Comparison of ENCODE assay signal across 20 cellular contexts in genomic region chr13:66407159-66407558, GRCh38.
"Had no signal": no experiment of that assay in that cellular context is flagged by ENCODE, and none has a peak within 500 bp of the region (broad histone marks: within the 10 kb centered on the region; RNA-seq: fewer than 3 reads in every experiment).

No MANE protein-coding gene starts in this region.

- H3K4me3 Mint-ChIP-seq: activated naive CD4-positive, alpha-beta T cell treated with anti-CD3 and anti-CD28 coated beads for 36 hours; activated T-helper 17 cell treated with anti-CD3 and anti-CD28 coated beads, Interleukin-2, amount 50 U/mL, for 72 hours; central memory CD8-positive, alpha-beta T cell; dendritic cell treated with granulocyte-macrophage colony-stimulating factor and Interleukin-4, amounts not matched to agents 40 ng/mL and 50 ng/mL, for 4 days; immature natural killer cell; nephron progenitor cell; stimulated activated naive CD8-positive, alpha-beta T cell treated with anti-CD3 and anti-CD28 coated beads, Interleukin-15, amount 100 ng/mL, for 72 hours had no signal

- H3K9me3 Mint-ChIP-seq: activated naive CD4-positive, alpha-beta T cell treated with anti-CD3 and anti-CD28 coated beads for 36 hours; dendritic cell treated with granulocyte-macrophage colony-stimulating factor and Interleukin-4, amounts not matched to agents 40 ng/mL and 50 ng/mL, for 4 days; nephron progenitor cell; stimulated activated naive CD8-positive, alpha-beta T cell treated with anti-CD3 and anti-CD28 coated beads, Interleukin-15, amount 100 ng/mL, for 72 hours had no signal

- H3K27me3 Mint-ChIP-seq: activated T-helper 17 cell treated with anti-CD3 and anti-CD28 coated beads, Interleukin-2, amount 50 U/mL, for 72 hours; central memory CD8-positive, alpha-beta T cell; dendritic cell treated with granulocyte-macrophage colony-stimulating factor and Interleukin-4, amounts not matched to agents 40 ng/mL and 50 ng/mL, for 4 days; progenitor cell of endocrine pancreas; stimulated activated naive CD8-positive, alpha-beta T cell treated with anti-CD3 and anti-CD28 coated beads, Interleukin-15, amount 100 ng/mL, for 72 hours had no signal

- DNase-seq: activated CD4-positive, alpha-beta T cell treated with anti-CD3 and anti-CD28 coated beads for 48 hours; activated CD8-positive, alpha-beta memory T cell treated with anti-CD3 and anti-CD28 coated beads for 24 hours; activated naive CD4-positive, alpha-beta T cell treated with anti-CD3 and anti-CD28 coated beads for 36 hours; activated T-cell treated with anti-CD3 and anti-CD28 coated beads for 4 hours; adrenal gland; body of pancreas; erythroblast; immature natural killer cell; left colon; nephron progenitor cell; stimulated activated CD4-positive, alpha-beta T cell treated with anti-CD3 and anti-CD28 coated beads, Interleukin-4, amount 100 ng/mL, for 1 hour; stimulated activated CD8-positive, alpha-beta memory T cell treated with anti-CD3 and anti-CD28 coated beads, Interleukin-4, amount 100 ng/mL, for 48 hours; stimulated activated naive CD8-positive, alpha-beta T cell treated with anti-CD3 and anti-CD28 coated beads, Interleukin-15, amount 100 ng/mL, for 72 hours; T-helper 1 cell; uterus had no signal

- H3K27me3 ChIP-seq: adrenal gland, body of pancreas, uterus had no signal

- H3K27ac ChIP-seq: adrenal gland, body of pancreas, thoracic aorta, uterus had no signal

- H3K4me1 Mint-ChIP-seq: activated T-helper 17 cell treated with anti-CD3 and anti-CD28 coated beads, Interleukin-2, amount 50 U/mL, for 72 hours; central memory CD8-positive, alpha-beta T cell; immature natural killer cell; stimulated activated naive CD8-positive, alpha-beta T cell treated with anti-CD3 and anti-CD28 coated beads, Interleukin-15, amount 100 ng/mL, for 72 hours had no signal

- ATAC-seq: activated T-helper 17 cell treated with anti-CD3 and anti-CD28 coated beads, Interleukin-2, amount 50 U/mL, for 72 hours; body of pancreas; left colon; stimulated activated naive CD8-positive, alpha-beta T cell treated with anti-CD3 and anti-CD28 coated beads, Interleukin-15, amount 100 ng/mL, for 72 hours had no signal

- H3K9me3 ChIP-seq: adrenal gland, body of pancreas, thoracic aorta, uterus had no signal

- H3K36me3 ChIP-seq: adrenal gland, thoracic aorta, uterus had no signal

- H3K27ac Mint-ChIP-seq: activated naive CD4-positive, alpha-beta T cell treated with anti-CD3 and anti-CD28 coated beads for 36 hours; activated T-helper 17 cell treated with anti-CD3 and anti-CD28 coated beads, Interleukin-2, amount 50 U/mL, for 72 hours; dendritic cell treated with granulocyte-macrophage colony-stimulating factor and Interleukin-4, amounts not matched to agents 40 ng/mL and 50 ng/mL, for 4 days; immature natural killer cell; nephron progenitor cell; progenitor cell of endocrine pancreas; stimulated activated naive CD8-positive, alpha-beta T cell treated with anti-CD3 and anti-CD28 coated beads, Interleukin-15, amount 100 ng/mL, for 72 hours had no signal

- H3K36me3 Mint-ChIP-seq: immature natural killer cell had no signal

- H3K4me3 ChIP-seq: adrenal gland, body of pancreas, thoracic aorta, uterus had no signal

- H3K4me1 ChIP-seq: body of pancreas, uterus had no signal
